In the genomic region with DNA sequence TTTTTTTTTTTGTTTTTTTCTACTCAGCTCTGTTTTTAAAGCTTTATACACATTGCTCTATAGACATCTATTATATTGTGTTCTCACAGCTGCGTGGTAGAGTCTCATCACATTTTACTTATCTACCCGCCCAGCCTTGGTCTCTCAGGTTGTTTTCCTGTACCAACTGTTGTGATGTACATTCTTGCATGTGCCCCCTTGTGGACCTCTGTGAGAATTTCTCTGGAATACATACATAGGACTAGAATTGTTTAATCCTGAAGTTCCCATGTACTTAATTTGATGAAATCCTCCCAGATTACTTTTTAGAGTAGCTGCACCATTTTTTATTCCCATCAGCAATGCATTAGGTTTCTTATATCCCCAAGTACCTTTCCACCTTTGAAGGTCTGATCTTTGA, we compare ENCODE assay signal across 8 cellular contexts. TPM values are rescaled to one million over a fixed set of nuclear protein-coding genes. Genes with fewer than 3 reads are reported as not detected.
DNase-seq lines count a peak whose midpoint lies in the region; ATAC-seq and TF ChIP-seq lines count a peak whose summit lies in the region.

No MANE protein-coding gene starts in this region.

- no peaks in the 10 kb centered on the region for H3K9me3 Mint-ChIP-seq in activated CD4-positive, alpha-beta T cell treated with anti-CD3 and anti-CD28 coated beads, Interleukin-2, amount 10 ng/mL, durations not matched to agents 24 days and 14 days

- H3K79me2 ChIP-seq in GM23248 (ENCODE audit: insufficient read depth) = no peaks in the 10 kb centered on the region

- H3K36me3 ChIP-seq in GM23248 (ENCODE audit: low read depth) (no peaks in the 10 kb centered on the region), esophagus muscularis mucosa (no peaks in the 10 kb centered on the region), tibial artery (no peaks in the 10 kb centered on the region)

- TF ChIP-seq POLR2A in esophagus muscularis mucosa (IDR thresholded peaks at IDR 0.05; ENCODE audit: low read depth) = no peak

- H3K4me1 Mint-ChIP-seq in activated CD4-positive, alpha-beta T cell treated with anti-CD3 and anti-CD28 coated beads, Interleukin-2, amount 10 ng/mL, durations not matched to agents 24 days and 14 days = no peaks in the 10 kb centered on the region

- H3K27ac ChIP-seq in GM23248 = no peak overlapping the region
- no peak overlapping the region for H3K27ac ChIP-seq in esophagus muscularis mucosa (replicated peaks in 1 of 4)
- no peak overlapping the region for H3K27ac ChIP-seq in tibial artery

- TF ChIP-seq CTCF in esophagus muscularis mucosa (IDR thresholded peaks at IDR 0.05) = peak; percentile 12 to 38 (median 19)
- TF ChIP-seq CTCF in tibial artery (IDR thresholded peaks at IDR 0.05) = peak; percentile 31 to 37

- in situ Hi-C loops in GM23248 (cut with MboI) = no loop called here

- intact Hi-C loops in esophagus muscularis mucosa (cut with DNase I) = loop anchor here (5.0 kb wide), 1 partner anchor 280 kb away; no protein-coding TSS in a partner anchor
- intact Hi-C loops in tibial artery (cut with DNase I; ENCODE audit: low total_unique reads) = no loop called here
- intact Hi-C loops in activated CD4-positive, alpha-beta T cell treated with anti-CD3 and anti-CD28 coated beads, Interleukin-2, amount 10 ng/mL, durations not matched to agents 24 days and 14 days (cut with micrococcal nuclease) = no loop called here

- no peak overlapping the region for H3K9ac ChIP-seq in GM23248

- ATAC-seq in HG02763 (IDR thresholded peaks at IDR 0.05; ENCODE audit: unreplicated experiment) = no peak

- no peak overlapping the region for H2AFZ ChIP-seq in GM23248

- H3K9me3 ChIP-seq in GM23248 (ENCODE audit: low read depth) = no peaks in the 10 kb centered on the region
- H3K9me3 ChIP-seq in esophagus muscularis mucosa = no peaks in the 10 kb centered on the region
- no peaks in the 10 kb centered on the region for H3K9me3 ChIP-seq in tibial artery

- no peak overlapping the region for H3K27ac Mint-ChIP-seq in activated CD4-positive, alpha-beta T cell treated with anti-CD3 and anti-CD28 coated beads, Interleukin-2, amount 10 ng/mL, durations not matched to agents 24 days and 14 days

- DNase-seq in AML-193 (lab: John Stamatoyannopoulos, UW) (peak; percentile 47 to 59), GM23248 (peak; percentile 62), NCI-H82 (lab: John Stamatoyannopoulos, UW) (peak; percentile 82), esophagus muscularis mucosa (ENCODE audit: extremely low spot score) (no peak), tibial artery (no peak)
- no peak for DNase-seq in activated CD4-positive, alpha-beta T cell treated with anti-CD3 and anti-CD28 coated beads, Interleukin-2, amount 10 ng/mL, durations not matched to agents 24 days and 14 days
- no peak for DNase-seq in activated CD4-positive, CD25-positive, alpha-beta regulatory T cell treated with anti-CD3 and anti-CD28 coated beads, Interleukin-2, amount 50 U/mL, for 72 hours

- 88 to 94% methylated on average over 2 of the region's 2 CpGs for WGBS in GM23248 (ENCODE audit: low coverage in 1 of 2, low lambda C conversion rate in 2 of 2, missing lambda C conversion rate in 2 of 2), 2 experiments
- 72% methylated on average over 2 of the region's 2 CpGs for WGBS in esophagus muscularis mucosa

- no peak for TF ChIP-seq EP300 in esophagus muscularis mucosa (IDR thresholded peaks at IDR 0.05)

- H3K27me3 ChIP-seq in GM23248 (replicated peaks; ENCODE audit: insufficient read depth) (no peaks in the 10 kb centered on the region), esophagus muscularis mucosa (no peaks in the 10 kb centered on the region), tibial artery (no peaks in the 10 kb centered on the region)

- H3K4me3 Mint-ChIP-seq in activated CD4-positive, alpha-beta T cell treated with anti-CD3 and anti-CD28 coated beads, Interleukin-2, amount 10 ng/mL, durations not matched to agents 24 days and 14 days = no peak overlapping the region

- no peak overlapping the region for H3K4me3 ChIP-seq in GM23248
- H3K4me3 ChIP-seq in esophagus muscularis mucosa = no peak overlapping the region
- H3K4me3 ChIP-seq in tibial artery = no peak overlapping the region

- no peaks in the 10 kb centered on the region for H3K36me3 Mint-ChIP-seq in activated CD4-positive, alpha-beta T cell treated with anti-CD3 and anti-CD28 coated beads, Interleukin-2, amount 10 ng/mL, durations not matched to agents 24 days and 14 days (ENCODE audit: low read depth)

- no peaks in the 10 kb centered on the region for H3K27me3 Mint-ChIP-seq in activated CD4-positive, alpha-beta T cell treated with anti-CD3 and anti-CD28 coated beads, Interleukin-2, amount 10 ng/mL, durations not matched to agents 24 days and 14 days

- H3K4me1 ChIP-seq in GM23248 (ENCODE audit: insufficient read depth) = no peaks in the 10 kb centered on the region
- no peaks in the 10 kb centered on the region for H3K4me1 ChIP-seq in esophagus muscularis mucosa
- H3K4me1 ChIP-seq in tibial artery = no peaks in the 10 kb centered on the region

- no peaks in the 10 kb centered on the region for H4K20me1 ChIP-seq in GM23248 (ENCODE audit: insufficient read depth)

- no peaks in the 10 kb centered on the region for H3K9me2 ChIP-seq in GM23248 (ENCODE audit: insufficient read depth)

- H3K4me2 ChIP-seq in GM23248 (ENCODE audit: unreplicated experiment) = no peak overlapping the region

- no peaks in the 10 kb centered on the region for H3F3A ChIP-seq in GM23248 (ENCODE audit: insufficient read depth)

RNA-seq across cellular contexts. Expression of gene TINAG, which starts 40.4 kb away (rescaled TPM):
- total RNA-seq in GM23248 (2014; rRNA removed; shearing (Covaris generic)) = not detected in 2 replicates
- polyA plus RNA-seq in GM23248 (2016; fragmentation: Nextera tagmentation; extraction: Ambion mirVana) = not detected in 2 replicates
- total RNA-seq in esophagus muscularis mucosa = not detected
- not detected in 2 replicates for total RNA-seq in activated CD4-positive, alpha-beta T cell treated with anti-CD3 and anti-CD28 coated beads, Interleukin-2, amount 10 ng/mL, durations not matched to agents 24 days and 14 days

Comparison
In these comparisons a context has a peak if more than half of its experiments do, and no peak if none do; other contexts are left out.
1. DNase-seq: peak in AML-193 (2 of 2), GM23248 (single experiment) and NCI-H82 (single experiment); none in esophagus muscularis mucosa (single experiment), tibial artery (0 of 2), activated CD4-positive, alpha-beta T cell treated with anti-CD3 and anti-CD28 coated beads, Interleukin-2, amount 10 ng/mL, durations not matched to agents 24 days and 14 days (single experiment) and activated CD4-positive, CD25-positive, alpha-beta regulatory T cell treated with anti-CD3 and anti-CD28 coated beads, Interleukin-2, amount 50 U/mL, for 72 hours (single experiment).